In genomic region chr4:7985891-7986441, GRCh38 we compare ENCODE assay signal across 13 cellular contexts. TPM values are rescaled to one million over a fixed set of nuclear protein-coding genes. Genes with fewer than 3 reads are reported as not detected.
DNase-seq lines count a peak whose midpoint lies in the region; ATAC-seq and TF ChIP-seq lines count a peak whose summit lies in the region.
"Had no signal": no experiment of that assay in that cellular context is flagged by ENCODE, and none has a peak within 500 bp of the region (broad histone marks: within the 10 kb centered on the region; RNA-seq: fewer than 3 reads in every experiment).

No MANE protein-coding gene starts in this region.

- peak overlapping the region; percentile 86 for H2AK9ac ChIP-seq in IMR-90 (replicated peaks; ENCODE audit: low read depth, low read length, poor library complexity)

- no peak for TF ChIP-seq POLR2A in IMR-90 (IDR thresholded peaks at IDR 0.05; ENCODE audit: low read depth, low read length)

- WGBS in IMR-90 (ENCODE audit: extremely low coverage in 2 of 2, insufficient read length in 1 of 2), 2 experiments, result 39% methylated on average over 17 of the region's 21 CpGs; no CpG with 5 or more reads in 1 of the 2 experiments

- H4K91ac ChIP-seq in IMR-90 (ENCODE audit: insufficient read depth, low read depth, low read length), result peak overlapping the region; percentile 70

- peak overlapping the region; percentile 41; the same call in 1 of the 2 replicates for H3K14ac ChIP-seq in IMR-90 (replicated peaks; ENCODE audit: low read depth, low read length)

- H3K9me1 ChIP-seq in IMR-90 (ENCODE audit: insufficient read depth, low read length), result no peaks in the 10 kb centered on the region

- H3K4me1 ChIP-seq in IMR-90 (ENCODE audit: control insufficient read depth, insufficient read depth, low read length), result peaks cover 12% of the 10 kb centered on the region
- no peaks in the 10 kb centered on the region for H3K4me1 ChIP-seq in parathyroid adenoma
- H3K4me1 ChIP-seq: prostate gland, suprapubic skin had no signal

- ATAC-seq in IMR-90 (ENCODE audit: low read depth), result peak; percentile 56
- peak; percentile 27 for ATAC-seq in activated T-cell treated with anti-CD3 and anti-CD28 coated beads, Interleukin-2, amount 50 U/mL, for 72 hours (replicated peaks in 1 of 2)
- ATAC-seq in left cardiac atrium, result peak; percentile 7 to 27

- in situ Hi-C loops in IMR-90 (cut with MboI; ENCODE audit: low sequenced_read_pairs), result loop anchor here (10.0 kb wide), 1 partner anchor 221 kb away; no protein-coding TSS in a partner anchor

- H2AK5ac ChIP-seq in IMR-90 (ENCODE audit: low read depth, low read length), result peak overlapping the region; percentile 51; the same call in 1 of the 2 replicates

- H3K27me3 ChIP-seq in IMR-90 (ENCODE audit: control insufficient read depth, insufficient read depth, low read length) (peaks cover 2% of the 10 kb centered on the region; the same call in 1 of the 2 replicates), parathyroid adenoma (ENCODE audit: control insufficient read depth, insufficient read depth, low read length) (no peaks in the 10 kb centered on the region), dorsolateral prefrontal cortex (no peaks in the 10 kb centered on the region)
- H3K27me3 ChIP-seq: suprapubic skin had no signal

- H3K18ac ChIP-seq in IMR-90 (ENCODE audit: low read depth, low read length), result peak overlapping the region; percentile 65; the same call in 1 of the 2 replicates

- no peak overlapping the region for H3K27ac Mint-ChIP-seq in activated T-cell treated with anti-CD3 and anti-CD28 coated beads, Interleukin-2, amount 50 U/mL, for 72 hours
- H3K27ac Mint-ChIP-seq: activated B cell treated with CpG ODN at 0.5 μM for 24 hours had no signal

- peak overlapping the region; percentile 71 for H2BK20ac ChIP-seq in IMR-90 (ENCODE audit: low read depth, low read length)

- TF ChIP-seq RAD21 in IMR-90 (IDR thresholded peaks at IDR 0.05; ENCODE audit: low read length), result no peak

- CTCF ChIA-PET in IMR-90 (lab: Yijun Ruan, JAX), result interaction anchor here (0.7 to 1.8 kb wide), 3 partner anchors 140 to 184 kb away, joined by 3 to 5 read pairs (median 5); no protein-coding TSS in a partner anchor

- H3K27me3 Mint-ChIP-seq in activated T-cell treated with anti-CD3 and anti-CD28 coated beads, Interleukin-2, amount 50 U/mL, for 72 hours (ENCODE audit: low read depth), result no peaks in the 10 kb centered on the region

- H3K9me3 ChIP-seq in IMR-90 (ENCODE audit: control insufficient read depth, insufficient read depth, low read length) (no peaks in the 10 kb centered on the region), parathyroid adenoma (ENCODE audit: control insufficient read depth, low read length) (no peaks in the 10 kb centered on the region)
- H3K9me3 ChIP-seq: prostate gland, suprapubic skin had no signal

- intact Hi-C loops in IMR-90 (cut with micrococcal nuclease), result loop anchor here (2.0 to 10.0 kb wide), 4 partner anchors 75 to 791 kb away; partner anchors contain the start of gene SORCS2
- intact Hi-C loops in left cardiac atrium (cut with DNase I), result loop anchor here (2.0 to 5.0 kb wide), 2 partner anchors 183 to 224 kb away; no protein-coding TSS in a partner anchor
- intact Hi-C loops in dorsolateral prefrontal cortex (cut with DNase I), result loop anchor here (2.0 kb wide), 2 partner anchors 139 to 181 kb away; no protein-coding TSS in a partner anchor

- H4K20me1 ChIP-seq in IMR-90 (ENCODE audit: insufficient read depth, low read length), result no peaks in the 10 kb centered on the region

- no peak overlapping the region for H3K56ac ChIP-seq in IMR-90 (ENCODE audit: extremely low read depth, insufficient read depth, low read length)

- TF ChIP-seq CTCF in IMR-90 (conservative IDR thresholded peaks at IDR 0.05; ENCODE audit: low read depth, low read length) (no peak), parathyroid adenoma (IDR thresholded peaks at IDR 0.05) (no peak), dorsolateral prefrontal cortex (IDR thresholded peaks at IDR 0.05 in 54 of 56, conservative IDR thresholded peaks at IDR 0.05 in 2 of 56; ENCODE audit: low read depth in 1 of 56, partially characterized antibody in 56 of 56) (no peak)

- peak overlapping the region; percentile 4 to 28 for H3K4me3 Mint-ChIP-seq in activated T-cell treated with anti-CD3 and anti-CD28 coated beads, Interleukin-2, amount 50 U/mL, for 72 hours
- H3K4me3 Mint-ChIP-seq: activated B cell treated with CpG ODN at 0.5 μM for 24 hours had no signal

- peak overlapping the region; percentile 49; the same call in 1 of the 2 replicates for H3K9ac ChIP-seq in IMR-90 (ENCODE audit: low read depth, low read length)
- H3K9ac ChIP-seq in parathyroid adenoma, result no peak overlapping the region

- peak overlapping the region; percentile 28 for H2BK5ac ChIP-seq in IMR-90 (ENCODE audit: low read depth, low read length, poor library complexity, severe bottlenecking)

- no TSS peak for BruUV-seq in IMR-90 (replicated peaks; lab: Mats Ljungman, UMichigan)

- peak overlapping the region; percentile 13; the same call in 1 of the 2 replicates for H3K23ac ChIP-seq in IMR-90 (ENCODE audit: low read depth, low read length)

- no peak overlapping the region for H3K4me3 ChIP-seq in IMR-90 (ENCODE audit: insufficient read depth, low read depth, low read length)
- H3K4me3 ChIP-seq in parathyroid adenoma (ENCODE audit: low read depth, low read length), result no peak overlapping the region
- H3K4me3 ChIP-seq in dorsolateral prefrontal cortex, result no peak overlapping the region
- H3K4me3 ChIP-seq: prostate gland, suprapubic skin had no signal

- peak overlapping the region; percentile 73 for H2BK120ac ChIP-seq in IMR-90 (ENCODE audit: low read depth, low read length)

- H4K5ac ChIP-seq in IMR-90 (ENCODE audit: low read depth, low read length), result peak overlapping the region; percentile 89

- peak overlapping the region; percentile 42; the same call in 2 of the 3 replicates for H2BK15ac ChIP-seq in IMR-90 (ENCODE audit: low read depth, low read length)

- H3K4ac ChIP-seq in IMR-90 (ENCODE audit: low read depth, low read length), result peak overlapping the region; percentile 79

- peak overlapping the region; percentile 22 to 55; a peak in 2 of 4 replicates for H4K8ac ChIP-seq in IMR-90 (ENCODE audit: low read depth in 2 of 2, low read length in 2 of 2)

- H3K79me2 ChIP-seq in parathyroid adenoma, result no peaks in the 10 kb centered on the region

- POLR2A ChIA-PET in IMR-90 (lab: Charles Lee; ENCODE audit: unreplicated experiment), result no interaction called here

- dilution Hi-C loops in IMR-90 (cut with HindIII; ENCODE audit: low sequenced_read_pairs, unreplicated experiment), result no loop called here

- H3K4me2 ChIP-seq in IMR-90 (ENCODE audit: low read depth, low read length) (peak overlapping the region; percentile 69), parathyroid adenoma (ENCODE audit: low read length) (peak overlapping the region; percentile 47)

- DNase-seq in IMR-90, result peak; percentile 36
- DNase-seq in activated T-cell treated with anti-CD3 and anti-CD28 coated beads, Interleukin-2, amount 50 U/mL, for 72 hours, result no peak
- DNase-seq in left cardiac atrium, result peak; percentile 51
- DNase-seq in dorsolateral prefrontal cortex, result no peak
- no peak for DNase-seq in SHP77 treated with DMSO at 0.1 percent for 48 hours (lab: John Stamatoyannopoulos, UW)
- DNase-seq in KG1 (lab: John Stamatoyannopoulos, UW), result no peak
- DNase-seq: activated B cell treated with CpG ODN at 0.5 μM for 24 hours, cerebellar nuclear complex, NCI-H1092, NCI-H524 treated with DMSO at 0.1 percent for 48 hours had no signal

- H3K9me3 Mint-ChIP-seq in activated T-cell treated with anti-CD3 and anti-CD28 coated beads, Interleukin-2, amount 50 U/mL, for 72 hours, result no peaks in the 10 kb centered on the region

- H3K4me1 Mint-ChIP-seq in activated T-cell treated with anti-CD3 and anti-CD28 coated beads, Interleukin-2, amount 50 U/mL, for 72 hours (ENCODE audit: low read depth), result peaks cover 6% of the 10 kb centered on the region
- H3K4me1 Mint-ChIP-seq: activated B cell treated with CpG ODN at 0.5 μM for 24 hours had no signal

- H3K27ac ChIP-seq in IMR-90 (ENCODE audit: insufficient read depth, low read length) (peak overlapping the region; percentile 64), parathyroid adenoma (peak overlapping the region; percentile 36), dorsolateral prefrontal cortex (no peak overlapping the region)
- H3K27ac ChIP-seq: prostate gland, suprapubic skin had no signal

- H3K36me3 ChIP-seq in IMR-90 (ENCODE audit: control insufficient read depth, insufficient read depth, low read length) (no peaks in the 10 kb centered on the region), parathyroid adenoma (ENCODE audit: control insufficient read depth, insufficient read depth, low read length) (no peaks in the 10 kb centered on the region)
- H3K36me3 ChIP-seq: prostate gland, suprapubic skin had no signal

- H3K79me1 ChIP-seq in IMR-90 (ENCODE audit: low read depth in 1 of 2, low read length in 2 of 2), result peaks cover 3 to 14% of the 10 kb centered on the region in 2 experiments; a peak in 1 of 4 replicates

- no peaks in the 10 kb centered on the region for H3K36me3 Mint-ChIP-seq in activated T-cell treated with anti-CD3 and anti-CD28 coated beads, Interleukin-2, amount 50 U/mL, for 72 hours (ENCODE audit: insufficient read depth in 2 of 2)

- H2AFZ ChIP-seq in IMR-90 (replicated peaks; ENCODE audit: low read length, poor library complexity), result peak overlapping the region; percentile 82
- peak overlapping the region; percentile 75 for H2AFZ ChIP-seq in parathyroid adenoma

TF ChIP-seq in IMR-90, 13 proteins besides CTCF, POLR2A, EP300 and RAD21:
- TF ChIP-seq CHD1 (IDR thresholded peaks at IDR 0.05; ENCODE audit: low read depth, low read length) (no peak), RFX5 (IDR thresholded peaks at IDR 0.05; ENCODE audit: low read depth, low read length) (no peak), NFE2L2 (IDR thresholded peaks at IDR 0.05; ENCODE audit: low read depth, low read length) (no peak), SMC3 (IDR thresholded peaks at IDR 0.05; ENCODE audit: low read depth, low read length) (no peak), RCOR1 (IDR thresholded peaks at IDR 0.05; ENCODE audit: insufficient replicate concordance, low read length) (no peak), CEBPB (IDR thresholded peaks at IDR 0.05; ENCODE audit: low read depth, low read length) (no peak)

RNA-seq across cellular contexts. Expression of gene AFAP1, which starts 46.3 kb away (rescaled TPM):
- total RNA-seq in IMR-90 (2012; rRNA removed) (48.2 and 60.3 TPM in 2 replicates), left cardiac atrium (10 to 100 TPM; 19.6 to 33.3 TPM), dorsolateral prefrontal cortex (10 to 100 TPM; 16.0 to 44.2 (median 28.5) TPM)
- 73.1 and 80.9 TPM in 2 replicates for polyA plus RNA-seq in IMR-90 (2012; rRNA removed)
- polyA plus RNA-seq in IMR-90 (2012; cell fraction: cytosol; rRNA removed), result 67.3 and 67.7 TPM in 2 replicates
- polyA plus RNA-seq in IMR-90 (2012; cell fraction: nucleus; rRNA removed; ENCODE audit: low replicate concordance), result 116 and 173 TPM in 2 replicates
- 10 to 100 TPM; 30.6 to 49.3 TPM for total RNA-seq in activated T-cell treated with anti-CD3 and anti-CD28 coated beads, Interleukin-2, amount 50 U/mL, for 72 hours

Comparison
In these comparisons a context has a peak if more than half of its experiments do, and no peak if none do; other contexts are left out.
1. DNase-seq: peak in IMR-90 (single experiment) and left cardiac atrium (single experiment); none in activated T-cell treated with anti-CD3 and anti-CD28 coated beads, Interleukin-2, amount 50 U/mL, for 72 hours (0 of 2), dorsolateral prefrontal cortex (0 of 10), SHP77 treated with DMSO at 0.1 percent for 48 hours (single experiment) and KG1 (single experiment).
2. H3K27ac ChIP-seq: peak in IMR-90 (single experiment) and parathyroid adenoma (single experiment); none in dorsolateral prefrontal cortex (0 of 59).
3. Peak in every context shown above with its lines, with median percentiles within 50 percentile points of each other: ATAC-seq.